In the genomic region with DNA sequence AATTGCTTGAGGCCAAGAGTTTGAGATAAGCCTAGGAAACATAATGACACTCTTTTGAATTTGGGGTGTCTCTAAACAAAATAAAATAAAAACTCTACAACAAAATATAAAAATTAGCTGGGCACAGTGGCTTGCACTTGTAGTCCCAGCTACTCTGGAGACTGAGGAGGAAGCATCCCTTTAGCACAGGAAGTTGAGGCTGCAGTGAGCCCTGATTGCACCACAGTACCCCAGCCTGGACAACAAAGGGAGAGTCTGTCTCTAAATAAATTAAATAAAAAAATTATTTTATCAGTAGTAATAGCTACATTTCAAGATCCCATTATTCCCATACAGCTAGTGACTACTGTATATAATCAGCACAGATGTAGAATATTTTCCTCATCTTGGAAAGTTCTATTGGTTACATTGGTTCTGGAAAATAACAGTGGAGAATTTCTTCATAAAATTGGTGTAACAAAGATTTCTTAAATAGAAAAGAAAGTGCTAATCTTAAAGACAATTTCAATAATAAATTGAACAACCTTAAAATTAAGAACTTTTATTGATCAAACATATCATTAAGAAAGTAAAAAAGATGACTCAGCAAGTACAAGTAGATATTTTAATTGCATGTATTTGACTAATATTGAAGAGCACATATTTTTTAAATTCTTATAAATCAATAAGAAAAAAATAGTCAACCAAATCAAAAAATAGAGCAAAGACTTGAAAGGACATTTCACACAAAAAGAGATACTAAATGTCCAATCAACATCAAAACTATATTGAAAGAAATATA, we compare ENCODE assay signal across 20 cellular contexts.
"Had no signal": no experiment of that assay in that cellular context is flagged by ENCODE, and none has a peak within 500 bp of the region (broad histone marks: within the 10 kb centered on the region; RNA-seq: fewer than 3 reads in every experiment).

No MANE protein-coding gene starts in this region.

- H3K27ac ChIP-seq: ascending aorta, breast epithelium, epithelial cell of prostate, gastroesophageal sphincter, heart right ventricle, suprapubic skin, WERI-Rb-1 had no signal

- H3K27me3 ChIP-seq: ascending aorta, breast epithelium, gastroesophageal sphincter, heart right ventricle, suprapubic skin had no signal

- H3K4me1 Mint-ChIP-seq: activated CD8-positive, alpha-beta memory T cell treated with anti-CD3 and anti-CD28 coated beads, Interleukin-2, amount 10 ng/mL, durations not matched to agents 7 days and 5 days; activated naive CD4-positive, alpha-beta T cell treated with anti-CD3 and anti-CD28 coated beads, Interleukin-2, amount 10 ng/mL, durations not matched to agents 7 days and 5 days; neural crest cell had no signal

- DNase-seq: activated CD4-positive, alpha-beta memory T cell treated with anti-CD3 and anti-CD28 coated beads for 36 hours; activated CD8-positive, alpha-beta memory T cell treated with anti-CD3 and anti-CD28 coated beads, Interleukin-2, amount 10 ng/mL, durations not matched to agents 7 days and 5 days; activated naive CD4-positive, alpha-beta T cell treated with anti-CD3 and anti-CD28 coated beads, Interleukin-2, amount 10 ng/mL, durations not matched to agents 7 days and 5 days; activated T-cell treated with anti-CD3 and anti-CD28 coated beads, Interleukin-2, amount 50 U/mL, for 1 hour; dermis blood vessel endothelial cell; effector memory CD8-positive, alpha-beta T cell; heart right ventricle; left cardiac atrium; midbrain; stimulated activated naive CD8-positive, alpha-beta T cell treated with anti-CD3 and anti-CD28 coated beads, Interleukin-15, Interleukin-2, amounts not matched to agents 100 U/mL and 50 U/mL, for 24 hours; T1000; trophoblast cell; WERI-Rb-1 had no signal

- ATAC-seq: activated CD8-positive, alpha-beta memory T cell treated with anti-CD3 and anti-CD28 coated beads, Interleukin-2, amount 10 ng/mL, durations not matched to agents 7 days and 5 days; effector memory CD8-positive, alpha-beta T cell; gastroesophageal sphincter; heart right ventricle; left cardiac atrium; sciatic nerve; stimulated activated naive CD8-positive, alpha-beta T cell treated with anti-CD3 and anti-CD28 coated beads, Interleukin-15, Interleukin-2, amounts not matched to agents 100 U/mL and 50 U/mL, for 24 hours had no signal

- H3K9me3 Mint-ChIP-seq: activated CD4-positive, alpha-beta memory T cell treated with anti-CD3 and anti-CD28 coated beads for 36 hours; activated naive CD4-positive, alpha-beta T cell treated with anti-CD3 and anti-CD28 coated beads, Interleukin-2, amount 10 ng/mL, durations not matched to agents 7 days and 5 days; neural crest cell had no signal

- H3K4me3 Mint-ChIP-seq: activated CD4-positive, alpha-beta memory T cell treated with anti-CD3 and anti-CD28 coated beads for 36 hours; activated CD8-positive, alpha-beta memory T cell treated with anti-CD3 and anti-CD28 coated beads, Interleukin-2, amount 10 ng/mL, durations not matched to agents 7 days and 5 days; activated naive CD4-positive, alpha-beta T cell treated with anti-CD3 and anti-CD28 coated beads, Interleukin-2, amount 10 ng/mL, durations not matched to agents 7 days and 5 days; effector memory CD8-positive, alpha-beta T cell; neural crest cell had no signal

- H3K27me3 Mint-ChIP-seq: activated CD4-positive, alpha-beta memory T cell treated with anti-CD3 and anti-CD28 coated beads for 36 hours; activated CD8-positive, alpha-beta memory T cell treated with anti-CD3 and anti-CD28 coated beads, Interleukin-2, amount 10 ng/mL, durations not matched to agents 7 days and 5 days; activated naive CD4-positive, alpha-beta T cell treated with anti-CD3 and anti-CD28 coated beads, Interleukin-2, amount 10 ng/mL, durations not matched to agents 7 days and 5 days; effector memory CD8-positive, alpha-beta T cell had no signal

- H3K36me3 Mint-ChIP-seq: activated CD4-positive, alpha-beta memory T cell treated with anti-CD3 and anti-CD28 coated beads for 36 hours; activated CD8-positive, alpha-beta memory T cell treated with anti-CD3 and anti-CD28 coated beads, Interleukin-2, amount 10 ng/mL, durations not matched to agents 7 days and 5 days; activated naive CD4-positive, alpha-beta T cell treated with anti-CD3 and anti-CD28 coated beads, Interleukin-2, amount 10 ng/mL, durations not matched to agents 7 days and 5 days had no signal

- H3K9me3 ChIP-seq: ascending aorta, breast epithelium, gastroesophageal sphincter, suprapubic skin had no signal

- H3K27ac Mint-ChIP-seq: activated CD4-positive, alpha-beta memory T cell treated with anti-CD3 and anti-CD28 coated beads for 36 hours; activated CD8-positive, alpha-beta memory T cell treated with anti-CD3 and anti-CD28 coated beads, Interleukin-2, amount 10 ng/mL, durations not matched to agents 7 days and 5 days; activated naive CD4-positive, alpha-beta T cell treated with anti-CD3 and anti-CD28 coated beads, Interleukin-2, amount 10 ng/mL, durations not matched to agents 7 days and 5 days; effector memory CD8-positive, alpha-beta T cell had no signal
